In the genomic region with DNA sequence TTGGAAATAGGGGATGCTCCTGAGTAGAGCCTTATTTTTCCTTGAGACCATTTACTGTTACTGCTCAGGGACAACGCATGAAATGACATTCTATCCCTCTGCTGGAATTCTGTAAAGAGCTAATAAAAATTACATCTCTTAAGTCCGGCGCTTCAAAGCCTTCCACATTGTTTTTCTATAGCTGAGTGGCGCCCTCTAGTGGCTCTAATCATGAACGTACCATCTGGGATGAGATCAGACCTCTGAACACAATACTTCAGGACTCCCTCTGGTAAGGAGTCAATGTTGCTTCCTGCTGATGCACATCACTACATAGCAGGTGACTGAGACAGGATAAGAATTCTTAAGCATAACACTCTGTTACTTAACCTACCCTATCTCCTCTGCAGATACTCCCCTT, we compare ENCODE assay signal across 9 cellular contexts. TPM values are rescaled to one million over a fixed set of nuclear protein-coding genes. Genes with fewer than 3 reads are reported as not detected.
DNase-seq lines count a peak whose midpoint lies in the region; ATAC-seq and TF ChIP-seq lines count a peak whose summit lies in the region.
"Had no signal": no experiment of that assay in that cellular context is flagged by ENCODE, and none has a peak within 500 bp of the region (broad histone marks: within the 10 kb centered on the region; RNA-seq: fewer than 3 reads in every experiment).

No MANE protein-coding gene starts in this region.

- no peaks in the 10 kb centered on the region for H3K9me3 ChIP-seq in WERI-Rb-1 (ENCODE audit: severe bottlenecking)
- no peaks in the 10 kb centered on the region for H3K9me3 ChIP-seq in right lobe of liver

- DNase-seq in NCI-H146 (lab: John Stamatoyannopoulos, UW): peak; percentile 2
- no peak for DNase-seq in NCI-H146 treated with DMSO at 0.1 percent for 48 hours (lab: John Stamatoyannopoulos, UW; ENCODE audit: unreplicated experiment)
- DNase-seq in NCI-H1105 treated with DMSO at 0.1 percent for 48 hours (lab: John Stamatoyannopoulos, UW): peak; percentile 29
- DNase-seq in WERI-Rb-1: peak; percentile 63
- peak; percentile 49 for DNase-seq in central memory CD4-positive, alpha-beta T cell
- DNase-seq in right lobe of liver: peak in 1 of 3 donors; percentile 50
- DNase-seq in stimulated activated CD8-positive, alpha-beta memory T cell treated with anti-CD3 and anti-CD28 coated beads, Interleukin-4, amount 100 ng/mL, for 24 hours (ENCODE audit: low read depth): peak; percentile 24

- ATAC-seq in HG02588 (IDR thresholded peaks at IDR 0.05; ENCODE audit: unreplicated experiment): peak; percentile 65
- peak; percentile 81 to 89 (median 84) for ATAC-seq in right lobe of liver

- H3K36me3 ChIP-seq in WERI-Rb-1 (no peaks in the 10 kb centered on the region), right lobe of liver (no peaks in the 10 kb centered on the region)
- H3K36me3 ChIP-seq: BLaER1 had no signal

- H3K4me1 ChIP-seq in right lobe of liver: no peaks in the 10 kb centered on the region
- H3K4me1 ChIP-seq: BLaER1 had no signal

- no peak for TF ChIP-seq POLR2A in right lobe of liver (IDR thresholded peaks at IDR 0.05)

- H3K27ac ChIP-seq in WERI-Rb-1 (no peak overlapping the region), right lobe of liver (no peak overlapping the region)
- H3K27ac ChIP-seq: BLaER1 had no signal

- intact Hi-C loops in right lobe of liver (cut with DNase I): no loop called here

- peak; percentile 56; the same call in 1 of the 2 replicates for TF ChIP-seq CTCF in WERI-Rb-1 (IDR thresholded peaks at IDR 0.05; ENCODE audit: low read depth, low read length)
- peak; percentile 48 to 85 (median 82) for TF ChIP-seq CTCF in right lobe of liver (IDR thresholded peaks at IDR 0.05)

- no peak overlapping the region for H3K4me3 ChIP-seq in WERI-Rb-1 (ENCODE audit: low read depth, low read length)
- no peak overlapping the region for H3K4me3 ChIP-seq in right lobe of liver
- H3K4me3 ChIP-seq: BLaER1 had no signal

- WGBS in right lobe of liver (ENCODE audit: insufficient coverage, low coverage, low lambda C conversion rate, missing lambda C conversion rate): 4% methylated on average over 5 of the region's 5 CpGs

- H3K27me3 ChIP-seq in WERI-Rb-1 (ENCODE audit: insufficient read depth, low read depth, severe bottlenecking): peaks cover 3% of the 10 kb centered on the region
- H3K27me3 ChIP-seq in right lobe of liver: no peaks in the 10 kb centered on the region

RNA-seq across cellular contexts. Expression of a gene that starts 6.0 kb away (rescaled TPM):
- 1 to 10 TPM; 1.9 to 5.5 (median 3.4) TPM for total RNA-seq in right lobe of liver

RNA-seq across cellular contexts. Expression of a gene that starts 6.2 kb away (rescaled TPM):
- total RNA-seq in right lobe of liver: 10 to 100 TPM; 12.4 to 35.3 (median 23.5) TPM
